Comparison of ENCODE assay signal across 9 cellular contexts in the genomic region with DNA sequence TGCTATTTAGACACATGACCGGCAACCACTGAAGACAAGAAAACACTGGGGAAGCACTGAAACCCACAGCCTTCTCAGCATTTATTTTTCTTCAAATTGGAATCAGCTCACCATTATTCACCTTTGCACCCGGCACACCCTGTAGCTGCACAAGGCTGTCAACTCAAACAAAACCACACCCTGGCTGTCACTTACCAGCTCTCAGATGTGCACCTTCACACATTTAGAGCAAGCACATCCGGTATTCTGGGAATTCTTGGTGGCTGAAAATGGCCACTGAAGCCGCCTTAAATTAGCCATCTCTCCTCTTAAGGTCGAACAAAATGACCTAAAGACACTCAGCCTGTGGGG. TPM values are rescaled to one million over a fixed set of nuclear protein-coding genes. Genes with fewer than 3 reads are reported as not detected.
A peak's percentile ranks its signal among the peaks of the same experiment; 100 is the strongest.
DNase-seq lines count a peak whose midpoint lies in the region; ATAC-seq, FAIRE-seq and TF ChIP-seq lines count a peak whose summit lies in the region.
"Had no signal": no experiment of that assay in that cellular context is flagged by ENCODE, and none has a peak within 500 bp of the region (broad histone marks: within the 10 kb centered on the region; RNA-seq: fewer than 3 reads in every experiment).

No MANE protein-coding gene starts in this region.

- ATAC-seq in A549 (peak; percentile 2 to 5; a peak in 3 of 6 replicates), GM19043 (IDR thresholded peaks at IDR 0.05; ENCODE audit: low read depth, unreplicated experiment) (peak; percentile 21), HG03432 (IDR thresholded peaks at IDR 0.05; ENCODE audit: unreplicated experiment) (peak; percentile 37)

- H3K9me3 ChIP-seq in A549 (no peaks in the 10 kb centered on the region), left ventricle myocardium inferior (replicated peaks) (no peaks in the 10 kb centered on the region)

- no peak for TF ChIP-seq POLR2A in A549 (IDR thresholded peaks at IDR 0.05; ENCODE audit: low read length)

- peak overlapping the region; percentile 87 to 91 for H3K27ac ChIP-seq in A549
- H3K27ac ChIP-seq in left ventricle myocardium inferior (replicated peaks), result peak overlapping the region; percentile 84

- 17% methylated on average over 5 of the region's 5 CpGs for WGBS in A549 (ENCODE audit: missing lambda C conversion rate)

- H3K4me3 ChIP-seq in A549 (peak overlapping the region; percentile 42), left ventricle myocardium inferior (peak overlapping the region; percentile 54)

- no peak for TF ChIP-seq EP300 in A549 (IDR thresholded peaks at IDR 0.05)

- no peaks in the 10 kb centered on the region for H3K27me3 ChIP-seq in left ventricle myocardium inferior (ENCODE audit: low read depth)

- no peak for TF ChIP-seq RAD21 in A549 (conservative IDR thresholded peaks at IDR 0.05 in 1 of 2, IDR thresholded peaks at IDR 0.05 in 1 of 2)

- intact Hi-C loops in left ventricle myocardium inferior (cut with micrococcal nuclease), result no loop called here

- CTCF ChIA-PET in A549 (lab: Yijun Ruan, JAX), result interaction anchor here (0.7 to 5.2 kb wide), 11 partner anchors 9 to 192 kb away, joined by 3 to 34 read pairs (median 5); partner anchors contain the start of genes HAUS3, POLN and RNF4

- TF ChIP-seq CTCF in A549 (IDR thresholded peaks at IDR 0.05) (no peak), left ventricle myocardium inferior (IDR thresholded peaks at IDR 0.05; ENCODE audit: borderline replicate concordance) (no peak)

- DNase-seq in A549 (ENCODE audit: low read depth in 1 of 2, low spot score in 1 of 2) (peak in 1 of 2 experiments; percentile 50), activated T-cell treated with anti-CD3 and anti-CD28 coated beads for 4 hours (peak; percentile 35), left ventricle myocardium inferior (no peak), NCI-H2227 treated with DMSO at 0.1 percent for 48 hours (lab: John Stamatoyannopoulos, UW) (no peak), anterior cingulate cortex (lab: John Stamatoyannopoulos, UW) (no peak)
- DNase-seq in stimulated activated CD4-positive, alpha-beta T cell treated with anti-CD3 and anti-CD28 coated beads, TNF-alpha, amount 100 ng/mL, for 24 hours (ENCODE audit: low read depth in 3 of 3), result peak; percentile 50 to 61 (median 53)

- H3K4me1 ChIP-seq in A549 (peaks cover 24% of the 10 kb centered on the region), left ventricle myocardium inferior (peaks cover 52% of the 10 kb centered on the region)

- H3K36me3 ChIP-seq in left ventricle myocardium inferior, result no peaks in the 10 kb centered on the region

- H3K4me2 ChIP-seq in A549, result peak overlapping the region; percentile 90

- FAIRE-seq in A549 (lab: Jason Lieb, UNC), result no peak

- POLR2A ChIA-PET in A549 (lab: Yijun Ruan, JAX), result interaction anchor here (0.6 to 2.1 kb wide), 5 partner anchors 12 to 169 kb away, joined by 3 to 10 read pairs (median 3); partner anchors contain the start of genes MXD4 and RNF4

TF ChIP-seq in A549, 52 proteins besides CTCF, POLR2A, EP300 and RAD21:
- no peak for TF ChIP-seq KDM5A (IDR thresholded peaks at IDR 0.05)
- no peak for TF ChIP-seq RARB (CRISPR knock-in tag; IDR thresholded peaks at IDR 0.05)
- TF ChIP-seq HDAC2 (IDR thresholded peaks at IDR 0.05), result no peak
- TF ChIP-seq BCL3 (IDR thresholded peaks at IDR 0.05), result no peak
- no peak for TF ChIP-seq FOSL2 (IDR thresholded peaks at IDR 0.05)
- no peak for TF ChIP-seq FOSL2 (CRISPR knock-in tag; IDR thresholded peaks at IDR 0.05)
- TF ChIP-seq MAX (IDR thresholded peaks at IDR 0.05), result no peak
TF ChIP-seq in A549: peak in this region for 0.

RNA-seq across cellular contexts. Expression of gene ZFYVE28, which starts 5.9 kb away (rescaled TPM):
- 1.8 and 2.3 TPM in 2 replicates for polyA plus RNA-seq in A549 (2011; rRNA removed)
- polyA plus RNA-seq in A549 (2012; cell fraction: cytosol; rRNA removed), result 1.8 and 2.3 TPM in 2 replicates
- 8.9 and 9.2 TPM in 2 replicates for polyA plus RNA-seq in A549 (2012; cell fraction: nucleus; rRNA removed)
- 1.5 to 2.1 TPM (median 1.6 TPM) in 3 replicates for polyA plus RNA-seq in A549 (2017; fragmentation: RNase III; extraction: RNeasy Plus Mini Kit Qiagen cat#74134 plus additional on column Dnase treatment)
- 1.2 and 3.9 TPM in 2 replicates for polyA minus RNA-seq in A549 (2011; rRNA and poly(A)+ RNA removed)
- 5.6 TPM for total RNA-seq in left ventricle myocardium inferior

RNA-seq across cellular contexts. Expression of gene CFAP99, which starts 6.2 kb away (rescaled TPM):
- polyA plus RNA-seq in A549 (2011; rRNA removed) (0.11 TPM in 1 of 2 replicates, not detected in the other), A549 (2017; fragmentation: RNase III; extraction: RNeasy Plus Mini Kit Qiagen cat#74134 plus additional on column Dnase treatment) (0.08 to 0.14 TPM (median 0.09 TPM) in 3 replicates)
- polyA plus RNA-seq in A549 (2012; cell fraction: cytosol; rRNA removed), result 0.04 and 0.16 TPM in 2 replicates
- 0.26 and 0.34 TPM in 2 replicates for polyA plus RNA-seq in A549 (2012; cell fraction: nucleus; rRNA removed)
- polyA minus RNA-seq in A549 (2011; rRNA and poly(A)+ RNA removed), result not detected in 2 replicates
- not detected for total RNA-seq in left ventricle myocardium inferior
- total RNA-seq: lung microvascular endothelial cell had no signal

RNA-seq across cellular contexts. Expression of gene RNF4, which starts 56.4 kb away (rescaled TPM):
- polyA plus RNA-seq in A549 (2011; rRNA removed), result 87.3 and 93.5 TPM in 2 replicates
- polyA plus RNA-seq in A549 (2012; cell fraction: cytosol; rRNA removed), result 50.1 and 56.0 TPM in 2 replicates
- polyA plus RNA-seq in A549 (2012; cell fraction: nucleus; rRNA removed), result 41.5 and 55.4 TPM in 2 replicates
- polyA plus RNA-seq in A549 (2017; fragmentation: RNase III; extraction: RNeasy Plus Mini Kit Qiagen cat#74134 plus additional on column Dnase treatment), result 65.8 to 67.1 TPM (median 66.9 TPM) in 3 replicates
- polyA minus RNA-seq in A549 (2011; rRNA and poly(A)+ RNA removed), result 67.3 and 77.0 TPM in 2 replicates
- 26.0 TPM for total RNA-seq in left ventricle myocardium inferior

Comparison
In these comparisons a context has a peak if more than half of its experiments do, and no peak if none do; other contexts are left out.
1. DNase-seq: peak in activated T-cell treated with anti-CD3 and anti-CD28 coated beads for 4 hours (single experiment) and stimulated activated CD4-positive, alpha-beta T cell treated with anti-CD3 and anti-CD28 coated beads, TNF-alpha, amount 100 ng/mL, for 24 hours (3 of 3); none in left ventricle myocardium inferior (single experiment), NCI-H2227 treated with DMSO at 0.1 percent for 48 hours (single experiment) and anterior cingulate cortex (0 of 58).
2. Peak in every context shown above with its lines, with median percentiles within 50 percentile points of each other: ATAC-seq.